In the genomic region with DNA sequence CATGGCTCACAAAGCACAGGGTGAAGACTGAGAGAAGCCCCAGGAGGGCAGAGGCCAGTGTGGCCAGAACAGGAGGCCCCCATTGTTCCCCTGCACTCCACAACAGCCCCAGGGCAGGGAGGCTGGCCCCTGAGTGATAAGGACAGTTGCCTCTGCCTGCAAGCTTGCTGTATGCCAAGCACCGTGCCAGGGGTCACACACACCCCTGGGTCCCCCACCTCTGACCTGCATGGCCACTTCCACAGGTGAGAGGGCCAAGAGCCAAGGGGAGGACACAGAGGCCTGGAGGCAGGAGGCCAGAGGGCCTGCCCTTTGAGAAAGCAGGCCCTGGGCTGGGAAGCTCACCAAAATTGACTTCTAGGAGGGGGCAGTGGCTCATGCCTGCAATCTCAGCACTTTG, we compare ENCODE assay signal across 2 cellular contexts.
TF ChIP-seq lines count a peak whose summit lies in the region.

No MANE protein-coding gene starts in this region.

TF ChIP-seq in A549, 52 proteins besides CTCF, POLR2A, EP300 and RAD21:
- TF ChIP-seq CHD2 (IDR thresholded peaks at IDR 0.05; ENCODE audit: low read length, partially characterized antibody) (no peak), RARB (CRISPR knock-in tag; IDR thresholded peaks at IDR 0.05) (no peak), MYC (IDR thresholded peaks at IDR 0.05; ENCODE audit: borderline replicate concordance, low read length) (no peak), HOXB13 (CRISPR knock-in tag; IDR thresholded peaks at IDR 0.05; ENCODE audit: low read depth) (no peak), EHF (CRISPR knock-in tag; IDR thresholded peaks at IDR 0.05) (no peak), CHD4 (IDR thresholded peaks at IDR 0.05; ENCODE audit: borderline replicate concordance) (no peak), NPAS2 (CRISPR knock-in tag; IDR thresholded peaks at IDR 0.05; ENCODE audit: borderline replicate concordance) (no peak), ESRRA (IDR thresholded peaks at IDR 0.05; ENCODE audit: borderline replicate concordance, low read length) (no peak), KDM1A (IDR thresholded peaks at IDR 0.05; ENCODE audit: low read depth) (no peak), KDM5A (IDR thresholded peaks at IDR 0.05) (no peak), ZC3H11A (IDR thresholded peaks at IDR 0.05) (no peak), RNF2 (IDR thresholded peaks at IDR 0.05; ENCODE audit: borderline replicate concordance, low read depth) (no peak), MAX (IDR thresholded peaks at IDR 0.05) (no peak), FOSB (CRISPR knock-in tag; IDR thresholded peaks at IDR 0.05) (no peak), MAFK (IDR thresholded peaks at IDR 0.05; ENCODE audit: partially characterized antibody) (no peak)
- TF ChIP-seq, protein P1, sequence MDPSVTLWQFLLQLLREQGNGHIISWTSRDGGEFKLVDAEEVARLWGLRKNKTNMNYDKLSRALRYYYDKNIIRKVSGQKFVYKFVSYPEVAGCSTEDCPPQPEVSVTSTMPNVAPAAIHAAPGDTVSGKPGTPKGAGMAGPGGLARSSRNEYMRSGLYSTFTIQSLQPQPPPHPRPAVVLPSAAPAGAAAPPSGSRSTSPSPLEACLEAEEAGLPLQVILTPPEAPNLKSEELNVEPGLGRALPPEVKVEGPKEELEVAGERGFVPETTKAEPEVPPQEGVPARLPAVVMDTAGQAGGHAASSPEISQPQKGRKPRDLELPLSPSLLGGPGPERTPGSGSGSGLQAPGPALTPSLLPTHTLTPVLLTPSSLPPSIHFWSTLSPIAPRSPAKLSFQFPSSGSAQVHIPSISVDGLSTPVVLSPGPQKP (IDR thresholded peaks at IDR 0.05; ENCODE audit: low read depth, low read length): no peak
- TF ChIP-seq, protein P2, sequence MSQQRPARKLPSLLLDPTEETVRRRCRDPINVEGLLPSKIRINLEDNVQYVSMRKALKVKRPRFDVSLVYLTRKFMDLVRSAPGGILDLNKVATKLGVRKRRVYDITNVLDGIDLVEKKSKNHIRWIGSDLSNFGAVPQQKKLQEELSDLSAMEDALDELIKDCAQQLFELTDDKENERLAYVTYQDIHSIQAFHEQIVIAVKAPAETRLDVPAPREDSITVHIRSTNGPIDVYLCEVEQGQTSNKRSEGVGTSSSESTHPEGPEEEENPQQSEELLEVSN (IDR thresholded peaks at IDR 0.05; ENCODE audit: borderline replicate concordance, low read depth): no peak

TF ChIP-seq in GM23338, 12 proteins besides CTCF, POLR2A, EP300 and RAD21:
- TF ChIP-seq, protein P3, sequence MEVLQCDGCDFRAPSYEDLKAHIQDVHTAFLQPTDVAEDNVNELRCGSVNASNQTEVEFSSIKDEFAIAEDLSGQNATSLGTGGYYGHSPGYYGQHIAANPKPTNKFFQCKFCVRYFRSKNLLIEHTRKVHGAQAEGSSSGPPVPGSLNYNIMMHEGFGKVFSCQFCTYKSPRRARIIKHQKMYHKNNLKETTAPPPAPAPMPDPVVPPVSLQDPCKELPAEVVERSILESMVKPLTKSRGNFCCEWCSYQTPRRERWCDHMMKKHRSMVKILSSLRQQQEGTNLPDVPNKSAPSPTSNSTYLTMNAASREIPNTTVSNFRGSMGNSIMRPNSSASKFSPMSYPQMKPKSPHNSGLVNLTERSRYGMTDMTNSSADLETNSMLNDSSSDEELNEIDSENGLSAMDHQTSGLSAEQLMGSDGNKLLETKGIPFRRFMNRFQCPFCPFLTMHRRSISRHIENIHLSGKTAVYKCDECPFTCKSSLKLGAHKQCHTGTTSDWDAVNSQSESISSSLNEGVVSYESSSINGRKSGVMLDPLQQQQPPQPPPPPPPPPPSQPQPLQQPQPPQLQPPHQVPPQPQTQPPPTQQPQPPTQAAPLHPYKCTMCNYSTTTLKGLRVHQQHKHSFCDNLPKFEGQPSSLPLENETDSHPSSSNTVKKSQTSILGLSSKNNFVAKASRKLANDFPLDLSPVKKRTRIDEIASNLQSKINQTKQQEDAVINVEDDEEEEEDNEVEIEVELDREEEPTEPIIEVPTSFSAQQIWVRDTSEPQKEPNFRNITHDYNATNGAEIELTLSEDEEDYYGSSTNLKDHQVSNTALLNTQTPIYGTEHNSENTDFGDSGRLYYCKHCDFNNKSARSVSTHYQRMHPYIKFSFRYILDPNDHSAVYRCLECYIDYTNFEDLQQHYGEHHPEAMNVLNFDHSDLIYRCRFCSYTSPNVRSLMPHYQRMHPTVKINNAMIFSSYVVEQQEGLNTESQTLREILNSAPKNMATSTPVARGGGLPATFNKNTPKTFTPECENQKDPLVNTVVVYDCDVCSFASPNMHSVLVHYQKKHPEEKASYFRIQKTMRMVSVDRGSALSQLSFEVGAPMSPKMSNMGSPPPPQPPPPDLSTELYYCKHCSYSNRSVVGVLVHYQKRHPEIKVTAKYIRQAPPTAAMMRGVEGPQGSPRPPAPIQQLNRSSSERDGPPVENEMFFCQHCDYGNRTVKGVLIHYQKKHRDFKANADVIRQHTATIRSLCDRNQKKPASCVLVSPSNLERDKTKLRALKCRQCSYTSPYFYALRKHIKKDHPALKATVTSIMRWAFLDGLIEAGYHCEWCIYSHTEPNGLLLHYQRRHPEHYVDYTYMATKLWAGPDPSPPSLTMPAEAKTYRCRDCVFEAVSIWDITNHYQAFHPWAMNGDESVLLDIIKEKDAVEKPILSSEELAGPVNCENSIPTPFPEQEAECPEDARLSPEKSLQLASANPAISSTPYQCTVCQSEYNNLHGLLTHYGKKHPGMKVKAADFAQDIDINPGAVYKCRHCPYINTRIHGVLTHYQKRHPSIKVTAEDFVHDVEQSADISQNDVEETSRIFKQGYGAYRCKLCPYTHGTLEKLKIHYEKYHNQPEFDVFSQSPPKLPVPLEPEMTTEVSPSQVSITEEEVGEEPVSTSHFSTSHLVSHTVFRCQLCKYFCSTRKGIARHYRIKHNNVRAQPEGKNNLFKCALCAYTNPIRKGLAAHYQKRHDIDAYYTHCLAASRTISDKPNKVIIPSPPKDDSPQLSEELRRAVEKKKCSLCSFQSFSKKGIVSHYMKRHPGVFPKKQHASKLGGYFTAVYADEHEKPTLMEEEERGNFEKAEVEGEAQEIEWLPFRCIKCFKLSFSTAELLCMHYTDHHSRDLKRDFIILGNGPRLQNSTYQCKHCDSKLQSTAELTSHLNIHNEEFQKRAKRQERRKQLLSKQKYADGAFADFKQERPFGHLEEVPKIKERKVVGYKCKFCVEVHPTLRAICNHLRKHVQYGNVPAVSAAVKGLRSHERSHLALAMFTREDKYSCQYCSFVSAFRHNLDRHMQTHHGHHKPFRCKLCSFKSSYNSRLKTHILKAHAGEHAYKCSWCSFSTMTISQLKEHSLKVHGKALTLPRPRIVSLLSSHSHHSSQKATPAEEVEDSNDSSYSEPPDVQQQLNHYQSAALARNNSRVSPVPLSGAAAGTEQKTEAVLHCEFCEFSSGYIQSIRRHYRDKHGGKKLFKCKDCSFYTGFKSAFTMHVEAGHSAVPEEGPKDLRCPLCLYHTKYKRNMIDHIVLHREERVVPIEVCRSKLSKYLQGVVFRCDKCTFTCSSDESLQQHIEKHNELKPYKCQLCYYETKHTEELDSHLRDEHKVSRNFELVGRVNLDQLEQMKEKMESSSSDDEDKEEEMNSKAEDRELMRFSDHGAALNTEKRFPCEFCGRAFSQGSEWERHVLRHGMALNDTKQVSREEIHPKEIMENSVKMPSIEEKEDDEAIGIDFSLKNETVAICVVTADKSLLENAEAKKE (CRISPR knock-in tag; IDR thresholded peaks at IDR 0.05): no peak
- TF ChIP-seq ZNF331 (CRISPR knock-in tag; IDR thresholded peaks at IDR 0.05; ENCODE audit: low read depth): no peak
